ENCODE assay signal across 3 cellular contexts in genomic region chr14:68568907-68569545, GRCh38.
TF ChIP-seq lines count a peak whose summit lies in the region.

No MANE protein-coding gene starts in this region.

TF ChIP-seq in A549, 52 proteins besides CTCF, POLR2A, EP300 and RAD21 (continued from another document and continues in another):
- TF ChIP-seq MAX (IDR thresholded peaks at IDR 0.05) (no peak), TFCP2L1 (CRISPR knock-in tag; IDR thresholded peaks at IDR 0.05) (no peak), EHF (CRISPR knock-in tag; IDR thresholded peaks at IDR 0.05) (no peak), ZSCAN20 (CRISPR knock-in tag; IDR thresholded peaks at IDR 0.05) (no peak), HEYL (CRISPR knock-in tag; IDR thresholded peaks at IDR 0.05) (no peak), MAFK (IDR thresholded peaks at IDR 0.05; ENCODE audit: partially characterized antibody) (no peak), RFX5 (IDR thresholded peaks at IDR 0.05) (no peak), JUN (IDR thresholded peaks at IDR 0.05) (no peak), JUNB (IDR thresholded peaks at IDR 0.05) (no peak), RARB (CRISPR knock-in tag; IDR thresholded peaks at IDR 0.05) (no peak), CHD2 (IDR thresholded peaks at IDR 0.05; ENCODE audit: low read length, partially characterized antibody) (no peak), KDM5A (IDR thresholded peaks at IDR 0.05) (no peak), CBX8 (IDR thresholded peaks at IDR 0.05) (no peak), HOXB13 (CRISPR knock-in tag; IDR thresholded peaks at IDR 0.05; ENCODE audit: low read depth) (no peak), NFE2L2 (conservative IDR thresholded peaks at IDR 0.05; ENCODE audit: low read length) (no peak)
- TF ChIP-seq, protein P1, sequence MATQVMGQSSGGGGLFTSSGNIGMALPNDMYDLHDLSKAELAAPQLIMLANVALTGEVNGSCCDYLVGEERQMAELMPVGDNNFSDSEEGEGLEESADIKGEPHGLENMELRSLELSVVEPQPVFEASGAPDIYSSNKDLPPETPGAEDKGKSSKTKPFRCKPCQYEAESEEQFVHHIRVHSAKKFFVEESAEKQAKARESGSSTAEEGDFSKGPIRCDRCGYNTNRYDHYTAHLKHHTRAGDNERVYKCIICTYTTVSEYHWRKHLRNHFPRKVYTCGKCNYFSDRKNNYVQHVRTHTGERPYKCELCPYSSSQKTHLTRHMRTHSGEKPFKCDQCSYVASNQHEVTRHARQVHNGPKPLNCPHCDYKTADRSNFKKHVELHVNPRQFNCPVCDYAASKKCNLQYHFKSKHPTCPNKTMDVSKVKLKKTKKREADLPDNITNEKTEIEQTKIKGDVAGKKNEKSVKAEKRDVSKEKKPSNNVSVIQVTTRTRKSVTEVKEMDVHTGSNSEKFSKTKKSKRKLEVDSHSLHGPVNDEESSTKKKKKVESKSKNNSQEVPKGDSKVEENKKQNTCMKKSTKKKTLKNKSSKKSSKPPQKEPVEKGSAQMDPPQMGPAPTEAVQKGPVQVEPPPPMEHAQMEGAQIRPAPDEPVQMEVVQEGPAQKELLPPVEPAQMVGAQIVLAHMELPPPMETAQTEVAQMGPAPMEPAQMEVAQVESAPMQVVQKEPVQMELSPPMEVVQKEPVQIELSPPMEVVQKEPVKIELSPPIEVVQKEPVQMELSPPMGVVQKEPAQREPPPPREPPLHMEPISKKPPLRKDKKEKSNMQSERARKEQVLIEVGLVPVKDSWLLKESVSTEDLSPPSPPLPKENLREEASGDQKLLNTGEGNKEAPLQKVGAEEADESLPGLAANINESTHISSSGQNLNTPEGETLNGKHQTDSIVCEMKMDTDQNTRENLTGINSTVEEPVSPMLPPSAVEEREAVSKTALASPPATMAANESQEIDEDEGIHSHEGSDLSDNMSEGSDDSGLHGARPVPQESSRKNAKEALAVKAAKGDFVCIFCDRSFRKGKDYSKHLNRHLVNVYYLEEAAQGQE (IDR thresholded peaks at IDR 0.05) = no peak
- TF ChIP-seq, protein P2, sequence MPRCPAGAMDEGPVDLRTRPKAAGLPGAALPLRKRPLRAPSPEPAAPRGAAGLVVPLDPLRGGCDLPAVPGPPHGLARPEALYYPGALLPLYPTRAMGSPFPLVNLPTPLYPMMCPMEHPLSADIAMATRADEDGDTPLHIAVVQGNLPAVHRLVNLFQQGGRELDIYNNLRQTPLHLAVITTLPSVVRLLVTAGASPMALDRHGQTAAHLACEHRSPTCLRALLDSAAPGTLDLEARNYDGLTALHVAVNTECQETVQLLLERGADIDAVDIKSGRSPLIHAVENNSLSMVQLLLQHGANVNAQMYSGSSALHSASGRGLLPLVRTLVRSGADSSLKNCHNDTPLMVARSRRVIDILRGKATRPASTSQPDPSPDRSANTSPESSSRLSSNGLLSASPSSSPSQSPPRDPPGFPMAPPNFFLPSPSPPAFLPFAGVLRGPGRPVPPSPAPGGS (IDR thresholded peaks at IDR 0.05) = no peak

TF ChIP-seq in WTC11, 78 proteins besides CTCF, POLR2A, EP300 and RAD21 (continued from another document):
- TF ChIP-seq MXD4 (CRISPR knock-in tag; IDR thresholded peaks at IDR 0.05; ENCODE audit: borderline replicate concordance) (no peak), E2F1 (CRISPR knock-in tag; IDR thresholded peaks at IDR 0.05) (no peak)

TF ChIP-seq in HepG2, 621 proteins besides CTCF, POLR2A, EP300 and RAD21 (continued from another document):
- TF ChIP-seq GTF3A (CRISPR knock-in tag; conservative IDR thresholded peaks at IDR 0.05) (no peak), HMGA1 (CRISPR knock-in tag; conservative IDR thresholded peaks at IDR 0.05) (no peak), KLF15 (CRISPR knock-in tag; IDR thresholded peaks at IDR 0.05; ENCODE audit: borderline replicate concordance) (no peak), ESRRA (CRISPR knock-in tag; IDR thresholded peaks at IDR 0.05; ENCODE audit: low read depth) (no peak), E2F1 (CRISPR knock-in tag; IDR thresholded peaks at IDR 0.05) (no peak), NFE2L1 (CRISPR knock-in tag; IDR thresholded peaks at IDR 0.05; ENCODE audit: borderline replicate concordance) (no peak), ATF7-NPFF (CRISPR knock-in tag; IDR thresholded peaks at IDR 0.05; ENCODE audit: low read depth) (no peak), ATF2 (CRISPR knock-in tag; IDR thresholded peaks at IDR 0.05) (no peak), RNF2 (conservative IDR thresholded peaks at IDR 0.05; ENCODE audit: low read depth) (no peak), PITX1 (CRISPR knock-in tag; IDR thresholded peaks at IDR 0.05) (no peak), FLYWCH1 (CRISPR knock-in tag; IDR thresholded peaks at IDR 0.05) (no peak)
- TF ChIP-seq, protein P3, sequence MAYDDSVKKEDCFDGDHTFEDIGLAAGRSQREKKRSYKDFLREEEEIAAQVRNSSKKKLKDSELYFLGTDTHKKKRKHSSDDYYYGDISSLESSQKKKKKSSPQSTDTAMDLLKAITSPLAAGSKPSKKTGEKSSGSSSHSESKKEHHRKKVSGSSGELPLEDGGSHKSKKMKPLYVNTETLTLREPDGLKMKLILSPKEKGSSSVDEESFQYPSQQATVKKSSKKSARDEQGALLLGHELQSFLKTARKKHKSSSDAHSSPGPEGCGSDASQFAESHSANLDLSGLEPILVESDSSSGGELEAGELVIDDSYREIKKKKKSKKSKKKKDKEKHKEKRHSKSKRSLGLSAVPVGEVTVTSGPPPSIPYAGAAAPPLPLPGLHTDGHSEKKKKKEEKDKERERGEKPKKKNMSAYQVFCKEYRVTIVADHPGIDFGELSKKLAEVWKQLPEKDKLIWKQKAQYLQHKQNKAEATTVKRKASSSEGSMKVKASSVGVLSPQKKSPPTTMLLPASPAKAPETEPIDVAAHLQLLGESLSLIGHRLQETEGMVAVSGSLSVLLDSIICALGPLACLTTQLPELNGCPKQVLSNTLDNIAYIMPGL (CRISPR knock-in tag; IDR thresholded peaks at IDR 0.05; ENCODE audit: borderline replicate concordance in 1 of 2, low read depth in 1 of 2) = no peak
- TF ChIP-seq, protein P4, sequence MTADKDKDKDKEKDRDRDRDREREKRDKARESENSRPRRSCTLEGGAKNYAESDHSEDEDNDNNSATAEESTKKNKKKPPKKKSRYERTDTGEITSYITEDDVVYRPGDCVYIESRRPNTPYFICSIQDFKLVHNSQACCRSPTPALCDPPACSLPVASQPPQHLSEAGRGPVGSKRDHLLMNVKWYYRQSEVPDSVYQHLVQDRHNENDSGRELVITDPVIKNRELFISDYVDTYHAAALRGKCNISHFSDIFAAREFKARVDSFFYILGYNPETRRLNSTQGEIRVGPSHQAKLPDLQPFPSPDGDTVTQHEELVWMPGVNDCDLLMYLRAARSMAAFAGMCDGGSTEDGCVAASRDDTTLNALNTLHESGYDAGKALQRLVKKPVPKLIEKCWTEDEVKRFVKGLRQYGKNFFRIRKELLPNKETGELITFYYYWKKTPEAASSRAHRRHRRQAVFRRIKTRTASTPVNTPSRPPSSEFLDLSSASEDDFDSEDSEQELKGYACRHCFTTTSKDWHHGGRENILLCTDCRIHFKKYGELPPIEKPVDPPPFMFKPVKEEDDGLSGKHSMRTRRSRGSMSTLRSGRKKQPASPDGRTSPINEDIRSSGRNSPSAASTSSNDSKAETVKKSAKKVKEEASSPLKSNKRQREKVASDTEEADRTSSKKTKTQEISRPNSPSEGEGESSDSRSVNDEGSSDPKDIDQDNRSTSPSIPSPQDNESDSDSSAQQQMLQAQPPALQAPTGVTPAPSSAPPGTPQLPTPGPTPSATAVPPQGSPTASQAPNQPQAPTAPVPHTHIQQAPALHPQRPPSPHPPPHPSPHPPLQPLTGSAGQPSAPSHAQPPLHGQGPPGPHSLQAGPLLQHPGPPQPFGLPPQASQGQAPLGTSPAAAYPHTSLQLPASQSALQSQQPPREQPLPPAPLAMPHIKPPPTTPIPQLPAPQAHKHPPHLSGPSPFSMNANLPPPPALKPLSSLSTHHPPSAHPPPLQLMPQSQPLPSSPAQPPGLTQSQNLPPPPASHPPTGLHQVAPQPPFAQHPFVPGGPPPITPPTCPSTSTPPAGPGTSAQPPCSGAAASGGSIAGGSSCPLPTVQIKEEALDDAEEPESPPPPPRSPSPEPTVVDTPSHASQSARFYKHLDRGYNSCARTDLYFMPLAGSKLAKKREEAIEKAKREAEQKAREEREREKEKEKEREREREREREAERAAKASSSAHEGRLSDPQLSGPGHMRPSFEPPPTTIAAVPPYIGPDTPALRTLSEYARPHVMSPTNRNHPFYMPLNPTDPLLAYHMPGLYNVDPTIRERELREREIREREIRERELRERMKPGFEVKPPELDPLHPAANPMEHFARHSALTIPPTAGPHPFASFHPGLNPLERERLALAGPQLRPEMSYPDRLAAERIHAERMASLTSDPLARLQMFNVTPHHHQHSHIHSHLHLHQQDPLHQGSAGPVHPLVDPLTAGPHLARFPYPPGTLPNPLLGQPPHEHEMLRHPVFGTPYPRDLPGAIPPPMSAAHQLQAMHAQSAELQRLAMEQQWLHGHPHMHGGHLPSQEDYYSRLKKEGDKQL (CRISPR knock-in tag; IDR thresholded peaks at IDR 0.05; ENCODE audit: low read depth) = no peak
